Comparison of ENCODE assay signal across 17 cellular contexts in the genomic region with DNA sequence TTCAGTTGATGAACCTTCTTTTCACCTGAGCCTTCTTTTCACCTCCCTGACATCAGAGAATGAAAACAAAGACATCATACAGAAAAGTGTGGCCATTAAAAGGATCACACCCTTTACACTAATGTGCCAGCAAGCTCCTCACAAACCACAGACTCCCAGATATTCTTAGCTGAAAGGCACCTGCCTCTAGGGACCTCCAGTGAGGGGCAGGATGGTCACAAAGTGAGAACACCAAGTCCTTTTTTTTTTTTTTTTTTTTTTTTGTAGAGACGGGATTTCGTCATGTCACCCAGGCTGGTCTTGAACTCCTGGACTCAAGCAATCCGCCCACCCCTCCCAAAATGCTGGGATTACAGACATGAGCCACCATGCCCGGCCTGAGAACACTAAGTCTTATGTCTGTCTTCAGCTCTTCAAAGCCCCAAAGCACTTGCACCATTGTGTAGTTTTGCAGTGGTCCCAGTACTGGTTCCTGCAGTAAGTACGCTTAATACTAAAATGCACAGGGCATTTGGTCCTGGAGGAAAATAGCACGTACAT. TPM values are rescaled to one million over a fixed set of nuclear protein-coding genes. Genes with fewer than 3 reads are reported as not detected.
DNase-seq lines count a peak whose midpoint lies in the region; ATAC-seq and TF ChIP-seq lines count a peak whose summit lies in the region.
"Had no signal": no experiment of that assay in that cellular context is flagged by ENCODE, and none has a peak within 500 bp of the region (broad histone marks: within the 10 kb centered on the region; RNA-seq: fewer than 3 reads in every experiment).

No MANE protein-coding gene starts in this region.

- H2AFZ ChIP-seq in H9 (ENCODE audit: low read length) = no peak overlapping the region
- H2AFZ ChIP-seq: GM23248 had no signal

- H3K27ac Mint-ChIP-seq in H9 (no peak overlapping the region), WTC11 (0 out of 2 replicates have a peak overlapping the region, but pooled peaks have one; percentile 34), progenitor cell of endocrine pancreas (peak overlapping the region; percentile 48)
- H3K27ac Mint-ChIP-seq: B cell; CD14-positive monocyte; CD8-positive, alpha-beta T cell had no signal

- H3K27ac ChIP-seq in BLaER1 (no peak overlapping the region), H9 (ENCODE audit: insufficient read length, low read depth, low read length) (no peak overlapping the region)
- H3K27ac ChIP-seq: GM23248, HL-60 had no signal

- no peak overlapping the region for H3K4ac ChIP-seq in H9 (ENCODE audit: low read depth, low read length)

- no peak for TF ChIP-seq CTCF in H9 (conservative IDR thresholded peaks at IDR 0.05)
- TF ChIP-seq CTCF in WTC11 (IDR thresholded peaks at IDR 0.05) = no peak
- no peak for TF ChIP-seq CTCF in progenitor cell of endocrine pancreas (IDR thresholded peaks at IDR 0.05; ENCODE audit: unreplicated experiment)

- H4K91ac ChIP-seq in H9 (ENCODE audit: insufficient read length, low read depth, low read length) = no peak overlapping the region

- CTCF ChIA-PET in WTC11 (lab: Charles Lee) = interaction anchor here (1.6 to 8.2 kb wide), 3 partner anchors 11 to 291 kb away, joined by 5 to 73 read pairs (median 41); partner anchors contain the start of gene SRP9

- H2BK120ac ChIP-seq in H9 (ENCODE audit: low read depth, low read length, poor library complexity, severe bottlenecking) = no peak overlapping the region

- no peak overlapping the region for H3K18ac ChIP-seq in H9 (ENCODE audit: insufficient read length, low read depth, low read length)

- H3K23me2 ChIP-seq in H9 (ENCODE audit: insufficient read length, low read depth, low read length, poor library complexity, severe bottlenecking) = no peaks in the 10 kb centered on the region

- H2BK20ac ChIP-seq in H9 (ENCODE audit: low read depth, low read length, poor library complexity, severe bottlenecking) = no peak overlapping the region

- H3K4me2 ChIP-seq in BLaER1 (peak overlapping the region; percentile 77), H9 (ENCODE audit: insufficient read depth, insufficient read length, low read length) (no peak overlapping the region)

- H3K4me1 Mint-ChIP-seq in H9 (peaks cover 19 to 22% of the 10 kb centered on the region in 2 experiments), WTC11 (peaks cover 13% of the 10 kb centered on the region), progenitor cell of endocrine pancreas (ENCODE audit: low read depth) (peaks cover 8% of the 10 kb centered on the region)
- H3K4me1 Mint-ChIP-seq: CD14-positive monocyte had no signal

- no peak overlapping the region for H3K56ac ChIP-seq in H9 (ENCODE audit: insufficient read length, low read depth, low read length)

- no peaks in the 10 kb centered on the region for H3K27me3 ChIP-seq in BLaER1
- H3K27me3 ChIP-seq in H9 (ENCODE audit: insufficient read depth, low read length) = no peaks in the 10 kb centered on the region

- H3K36me3 Mint-ChIP-seq in H9 (ENCODE audit: insufficient read depth in 1 of 3, low read depth in 3 of 3) = no peaks in the 10 kb centered on the region
- H3K36me3 Mint-ChIP-seq in WTC11 = no peaks in the 10 kb centered on the region
- peaks cover 1% of the 10 kb centered on the region for H3K36me3 Mint-ChIP-seq in progenitor cell of endocrine pancreas (ENCODE audit: insufficient read depth)
- H3K36me3 Mint-ChIP-seq: CD14-positive monocyte; CD8-positive, alpha-beta T cell had no signal

- TF ChIP-seq POLR2A in GM18505 (IDR thresholded peaks at IDR 0.05; ENCODE audit: borderline replicate concordance, extremely low read depth, insufficient read depth, insufficient read length) = no peak

- H2BK12ac ChIP-seq in H9 (ENCODE audit: insufficient read length, low read depth, low read length) = no peak overlapping the region

- H3K79me2 ChIP-seq in H9 (ENCODE audit: insufficient read depth, low read length) = no peaks in the 10 kb centered on the region

- POLR2A ChIA-PET in WTC11 (lab: Charles Lee) = interaction anchor here (0.6 kb wide), 1 partner anchor 73 kb away, joined by 5 read pairs; no protein-coding TSS in a partner anchor

- no peak overlapping the region for H2BK5ac ChIP-seq in H9 (ENCODE audit: insufficient read length, low read length)

- no peak overlapping the region for H4K8ac ChIP-seq in H9 (replicated peaks; ENCODE audit: insufficient read length, low read depth, low read length)

- peaks cover 45% of the 10 kb centered on the region for H3K4me1 ChIP-seq in BLaER1
- H3K4me1 ChIP-seq in H9 (ENCODE audit: insufficient read depth, low read length) = 0 out of 2 replicates have a peak, but pooled peaks cover 2% of the 10 kb centered on the region

- no peak overlapping the region for H2BK15ac ChIP-seq in H9 (ENCODE audit: low read depth, low read length)

- H3K79me1 ChIP-seq in H9 (ENCODE audit: insufficient read depth, low read depth, low read length, poor library complexity, severe bottlenecking) = no peaks in the 10 kb centered on the region

- H3K9me3 Mint-ChIP-seq in H9 = no peaks in the 10 kb centered on the region
- no peaks in the 10 kb centered on the region for H3K9me3 Mint-ChIP-seq in WTC11
- no peaks in the 10 kb centered on the region for H3K9me3 Mint-ChIP-seq in progenitor cell of endocrine pancreas (ENCODE audit: low read depth)
- H3K9me3 Mint-ChIP-seq: CD14-positive monocyte; CD8-positive, alpha-beta T cell had no signal

- H4K20me1 ChIP-seq in BLaER1 (peaks cover 3% of the 10 kb centered on the region; the same call in 1 of the 2 replicates), H9 (ENCODE audit: control insufficient read depth, insufficient read depth, insufficient read length) (no peaks in the 10 kb centered on the region)

- no peak overlapping the region for H4K5ac ChIP-seq in H9 (ENCODE audit: insufficient read length, low read depth, low read length)

- H3K4me3 ChIP-seq in BLaER1 = no peak overlapping the region
- H3K4me3 ChIP-seq: GM23248 had no signal

- H3T11ph ChIP-seq in H9 (ENCODE audit: low read length) = no peak overlapping the region

- ATAC-seq in WTC11 (no peak), GM18505 (IDR thresholded peaks at IDR 0.05; ENCODE audit: unreplicated experiment) (no peak)
- ATAC-seq: CD8-positive, alpha-beta T cell had no signal

- no peak overlapping the region for H3K14ac ChIP-seq in H9 (ENCODE audit: insufficient read depth, low read length)

- H2AK5ac ChIP-seq in H9 (ENCODE audit: insufficient read length, low read length) = no peak overlapping the region

- DNase-seq in H9 = peak; percentile 25
- no peak for DNase-seq in WTC11 (ENCODE audit: low spot score)
- no peak for DNase-seq in progenitor cell of endocrine pancreas (ENCODE audit: low spot score, unreplicated experiment)
- DNase-seq in NCI-H345 treated with DMSO at 0.1 percent for 48 hours (lab: John Stamatoyannopoulos, UW; ENCODE audit: unreplicated experiment) = no peak
- DNase-seq in NCI-H1436 treated with DMSO at 0.1 percent for 48 hours (lab: John Stamatoyannopoulos, UW) = no peak
- DNase-seq: CD8-positive, alpha-beta T cell; COR-L47; DMS153; DMS79 treated with DMSO at 0.1 percent for 48 hours; EL; GM23248; H7 had no signal

- H3K36me3 ChIP-seq in BLaER1 = no peaks in the 10 kb centered on the region

- WGBS in H9 (ENCODE audit: extremely low coverage, insufficient read length, low lambda C conversion rate) = no CpG with 5 or more reads among the region's 6 CpGs

- H3K27me3 Mint-ChIP-seq in H9 (ENCODE audit: low read depth) (no peaks in the 10 kb centered on the region; the same call in 1 of the 2 replicates), WTC11 (ENCODE audit: low read depth) (no peaks in the 10 kb centered on the region), progenitor cell of endocrine pancreas (peaks cover 14% of the 10 kb centered on the region)

- H3K9ac ChIP-seq in BLaER1 (no peak overlapping the region), H9 (ENCODE audit: extremely low read depth, insufficient read length, low read length) (no peak overlapping the region)
- H3K9ac ChIP-seq: GM23248 had no signal

- H3K9me3 ChIP-seq in BLaER1 = no peaks in the 10 kb centered on the region
- H3K9me3 ChIP-seq in H9 (ENCODE audit: control insufficient read depth, low read depth, low read length) = no peaks in the 10 kb centered on the region

- H3K4me3 Mint-ChIP-seq in H9 (no peak overlapping the region), WTC11 (no peak overlapping the region), progenitor cell of endocrine pancreas (ENCODE audit: low read depth) (no peak overlapping the region)
- H3K4me3 Mint-ChIP-seq: B cell; CD14-positive monocyte; CD8-positive, alpha-beta T cell had no signal

- no peak overlapping the region for H3K23ac ChIP-seq in H9 (ENCODE audit: insufficient read length, low read depth, low read length)

TF ChIP-seq in WTC11, 78 proteins besides CTCF, POLR2A, EP300 and RAD21 (continues in another document):
- TF ChIP-seq, protein P1, sequence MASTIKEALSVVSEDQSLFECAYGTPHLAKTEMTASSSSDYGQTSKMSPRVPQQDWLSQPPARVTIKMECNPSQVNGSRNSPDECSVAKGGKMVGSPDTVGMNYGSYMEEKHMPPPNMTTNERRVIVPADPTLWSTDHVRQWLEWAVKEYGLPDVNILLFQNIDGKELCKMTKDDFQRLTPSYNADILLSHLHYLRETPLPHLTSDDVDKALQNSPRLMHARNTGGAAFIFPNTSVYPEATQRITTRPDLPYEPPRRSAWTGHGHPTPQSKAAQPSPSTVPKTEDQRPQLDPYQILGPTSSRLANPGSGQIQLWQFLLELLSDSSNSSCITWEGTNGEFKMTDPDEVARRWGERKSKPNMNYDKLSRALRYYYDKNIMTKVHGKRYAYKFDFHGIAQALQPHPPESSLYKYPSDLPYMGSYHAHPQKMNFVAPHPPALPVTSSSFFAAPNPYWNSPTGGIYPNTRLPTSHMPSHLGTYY (CRISPR knock-in tag; IDR thresholded peaks at IDR 0.05) = no peak
- no peak for TF ChIP-seq CBFB (CRISPR knock-in tag; IDR thresholded peaks at IDR 0.05; ENCODE audit: low read depth)
- TF ChIP-seq ZNF416 (CRISPR knock-in tag; IDR thresholded peaks at IDR 0.05) = no peak
- no peak for TF ChIP-seq TEAD1 (CRISPR knock-in tag; IDR thresholded peaks at IDR 0.05)

RNA-seq across cellular contexts. Expression of gene LBR, which starts 58.2 kb away (rescaled TPM):
- total RNA-seq in H9 (2021) (60.9 and 61.9 TPM in 2 replicates), WTC11 (2021) (63.8 to 86.0 TPM (median 66.0 TPM) in 3 replicates), progenitor cell of endocrine pancreas (116 and 124 TPM in 2 replicates)

Comparison
In these comparisons a context has a peak if more than half of its experiments do, and no peak if none do; other contexts are left out.
1. H3K27ac Mint-ChIP-seq: peak in WTC11 (single experiment) and progenitor cell of endocrine pancreas (single experiment); none in H9 (0 of 3).